ENCODE assay signal across 23 cellular contexts in genomic region chr3:72378287-72378686, GRCh38.
A peak's percentile ranks its signal among the peaks of the same experiment; 100 is the strongest.
DNase-seq lines count a peak whose midpoint lies in the region; ATAC-seq and TF ChIP-seq lines count a peak whose summit lies in the region.
"Had no signal": no experiment of that assay in that cellular context is flagged by ENCODE, and none has a peak within 500 bp of the region (broad histone marks: within the 10 kb centered on the region; RNA-seq: fewer than 3 reads in every experiment).

No MANE protein-coding gene starts in this region.

- peak overlapping the region; percentile 37 for H3K27ac Mint-ChIP-seq in T-helper 1 cell treated with Interleukin-12 subunit alpha and Interleukin-12 subunit beta and Interleukin-4 antibody, amounts not matched to agents 30 μg/mL and 1 μg/mL, for 36 hours
- H3K27ac Mint-ChIP-seq in WTC11 (peak overlapping the region; percentile 61), chondrocyte (ENCODE audit: unreplicated experiment) (no peak overlapping the region)
- H3K27ac Mint-ChIP-seq in stimulated activated effector memory CD8-positive, alpha-beta T cell treated with anti-CD3 and anti-CD28 coated beads, Interleukin-12 subunit alpha, Interleukin-12 subunit beta, amount 100 ng/mL, for 72 hours: peak overlapping the region; percentile 13
- H3K27ac Mint-ChIP-seq: activated CD4-positive, alpha-beta T cell treated with anti-CD3 and anti-CD28 coated beads for 36 hours; stimulated activated memory B cell treated with anti-CD40 and anti-IgM and Interleukin-4, amounts not matched to agents 10 μg/mL and 1 μg/mL and 100 μg/mL, for 72 hours had no signal

- DNase-seq in T-helper 1 cell: no peak
- DNase-seq in WTC11 (ENCODE audit: low spot score): no peak
- DNase-seq in left lobe of liver (ENCODE audit: low spot score): no peak
- DNase-seq in stimulated activated effector memory CD8-positive, alpha-beta T cell treated with anti-CD3 and anti-CD28 coated beads, Interleukin-12 subunit alpha, Interleukin-12 subunit beta, amount 100 ng/mL, for 72 hours (ENCODE audit: low spot score in 2 of 2): no peak
- DNase-seq in chondrocyte (ENCODE audit: low spot score): no peak
- no peak for DNase-seq in mucosa of gallbladder (ENCODE audit: low spot score)
- DNase-seq: activated CD4-positive, alpha-beta T cell treated with anti-CD3 and anti-CD28 coated beads for 36 hours; activated naive CD4-positive, alpha-beta T cell treated with Interleukin-2 at 50 U/mL for 16 hours; activated T-cell treated with anti-CD3 and anti-CD28 coated beads, Interleukin-2, amount 50 U/mL, for 48 hours; CD4-positive, alpha-beta memory T cell; DMS53; GDM1; KG1; kidney; NCI-H1436; NCI-H524 treated with DMSO at 0.1 percent for 48 hours; spleen; stimulated activated CD4-positive, alpha-beta T cell treated with anti-CD3 and anti-CD28 coated beads, Interleukin-2, amount 100 ng/mL, for 48 hours; tibial artery had no signal

- no peaks in the 10 kb centered on the region for H3K9me3 Mint-ChIP-seq in T-helper 1 cell treated with Interleukin-12 subunit alpha and Interleukin-12 subunit beta and Interleukin-4 antibody, amounts not matched to agents 30 μg/mL and 1 μg/mL, for 36 hours
- H3K9me3 Mint-ChIP-seq in WTC11 (no peaks in the 10 kb centered on the region), chondrocyte (ENCODE audit: low read depth) (no peaks in the 10 kb centered on the region)
- H3K9me3 Mint-ChIP-seq in stimulated activated effector memory CD8-positive, alpha-beta T cell treated with anti-CD3 and anti-CD28 coated beads, Interleukin-12 subunit alpha, Interleukin-12 subunit beta, amount 100 ng/mL, for 72 hours: no peaks in the 10 kb centered on the region
- H3K9me3 Mint-ChIP-seq: CD4-positive, alpha-beta memory T cell; central memory CD8-positive, alpha-beta T cell; stimulated activated memory B cell treated with anti-CD40 and anti-IgM and Interleukin-4, amounts not matched to agents 10 μg/mL and 1 μg/mL and 100 μg/mL, for 72 hours had no signal

- H3K27me3 Mint-ChIP-seq in T-helper 1 cell treated with Interleukin-12 subunit alpha and Interleukin-12 subunit beta and Interleukin-4 antibody, amounts not matched to agents 30 μg/mL and 1 μg/mL, for 36 hours (ENCODE audit: low read depth): no peaks in the 10 kb centered on the region
- H3K27me3 Mint-ChIP-seq in WTC11 (ENCODE audit: low read depth) (no peaks in the 10 kb centered on the region), chondrocyte (ENCODE audit: low read depth) (no peaks in the 10 kb centered on the region)
- H3K27me3 Mint-ChIP-seq: activated CD4-positive, alpha-beta T cell treated with anti-CD3 and anti-CD28 coated beads for 36 hours; CD4-positive, alpha-beta memory T cell; central memory CD8-positive, alpha-beta T cell; stimulated activated memory B cell treated with anti-CD40 and anti-IgM and Interleukin-4, amounts not matched to agents 10 μg/mL and 1 μg/mL and 100 μg/mL, for 72 hours had no signal

- TF ChIP-seq CTCF in WTC11 (IDR thresholded peaks at IDR 0.05) (no peak), chondrocyte (IDR thresholded peaks at IDR 0.05) (no peak)

- ATAC-seq in WTC11 (no peak), left lobe of liver (peak; percentile 15), HG03520 (IDR thresholded peaks at IDR 0.05; ENCODE audit: unreplicated experiment) (no peak)
- no peak for ATAC-seq in stimulated activated effector memory CD8-positive, alpha-beta T cell treated with anti-CD3 and anti-CD28 coated beads, Interleukin-12 subunit alpha, Interleukin-12 subunit beta, amount 100 ng/mL, for 72 hours
- ATAC-seq: activated CD4-positive, alpha-beta T cell treated with anti-CD3 and anti-CD28 coated beads for 36 hours; stimulated activated memory B cell treated with anti-CD40 and anti-IgM and Interleukin-4, amounts not matched to agents 10 μg/mL and 1 μg/mL and 100 μg/mL, for 72 hours had no signal

- peaks cover 44% of the 10 kb centered on the region for H3K4me1 Mint-ChIP-seq in T-helper 1 cell treated with Interleukin-12 subunit alpha and Interleukin-12 subunit beta and Interleukin-4 antibody, amounts not matched to agents 30 μg/mL and 1 μg/mL, for 36 hours (ENCODE audit: low read depth)
- peaks cover 90% of the 10 kb centered on the region for H3K4me1 Mint-ChIP-seq in WTC11
- H3K4me1 Mint-ChIP-seq in stimulated activated effector memory CD8-positive, alpha-beta T cell treated with anti-CD3 and anti-CD28 coated beads, Interleukin-12 subunit alpha, Interleukin-12 subunit beta, amount 100 ng/mL, for 72 hours: peaks cover 68% of the 10 kb centered on the region
- peaks cover 64% of the 10 kb centered on the region for H3K4me1 Mint-ChIP-seq in chondrocyte (ENCODE audit: low read depth)

- H3K36me3 Mint-ChIP-seq in T-helper 1 cell treated with Interleukin-12 subunit alpha and Interleukin-12 subunit beta and Interleukin-4 antibody, amounts not matched to agents 30 μg/mL and 1 μg/mL, for 36 hours (ENCODE audit: low read depth): peaks cover 16% of the 10 kb centered on the region
- H3K36me3 Mint-ChIP-seq in WTC11: peaks cover 11% of the 10 kb centered on the region
- peaks cover 93% of the 10 kb centered on the region for H3K36me3 Mint-ChIP-seq in stimulated activated effector memory CD8-positive, alpha-beta T cell treated with anti-CD3 and anti-CD28 coated beads, Interleukin-12 subunit alpha, Interleukin-12 subunit beta, amount 100 ng/mL, for 72 hours
- H3K36me3 Mint-ChIP-seq in chondrocyte (ENCODE audit: low read depth): peaks cover 12% of the 10 kb centered on the region

- H3K4me3 Mint-ChIP-seq in T-helper 1 cell treated with Interleukin-12 subunit alpha and Interleukin-12 subunit beta and Interleukin-4 antibody, amounts not matched to agents 30 μg/mL and 1 μg/mL, for 36 hours: no peak overlapping the region
- H3K4me3 Mint-ChIP-seq in WTC11 (no peak overlapping the region), chondrocyte (ENCODE audit: unreplicated experiment) (no peak overlapping the region)
- H3K4me3 Mint-ChIP-seq in stimulated activated effector memory CD8-positive, alpha-beta T cell treated with anti-CD3 and anti-CD28 coated beads, Interleukin-12 subunit alpha, Interleukin-12 subunit beta, amount 100 ng/mL, for 72 hours: no peak overlapping the region
- H3K4me3 Mint-ChIP-seq: activated CD4-positive, alpha-beta T cell treated with anti-CD3 and anti-CD28 coated beads for 36 hours; CD4-positive, alpha-beta memory T cell; central memory CD8-positive, alpha-beta T cell; stimulated activated memory B cell treated with anti-CD40 and anti-IgM and Interleukin-4, amounts not matched to agents 10 μg/mL and 1 μg/mL and 100 μg/mL, for 72 hours had no signal

- CTCF ChIA-PET in WTC11 (lab: Charles Lee): no interaction called here

- POLR2A ChIA-PET in WTC11 (lab: Charles Lee): no interaction called here

TF ChIP-seq in WTC11, 78 proteins besides CTCF, POLR2A, EP300 and RAD21:
- no peak for TF ChIP-seq ZNF512 (CRISPR knock-in tag; IDR thresholded peaks at IDR 0.05; ENCODE audit: borderline replicate concordance)
- no peak for TF ChIP-seq RELA (CRISPR knock-in tag; IDR thresholded peaks at IDR 0.05; ENCODE audit: borderline replicate concordance)
- TF ChIP-seq, protein P1, sequence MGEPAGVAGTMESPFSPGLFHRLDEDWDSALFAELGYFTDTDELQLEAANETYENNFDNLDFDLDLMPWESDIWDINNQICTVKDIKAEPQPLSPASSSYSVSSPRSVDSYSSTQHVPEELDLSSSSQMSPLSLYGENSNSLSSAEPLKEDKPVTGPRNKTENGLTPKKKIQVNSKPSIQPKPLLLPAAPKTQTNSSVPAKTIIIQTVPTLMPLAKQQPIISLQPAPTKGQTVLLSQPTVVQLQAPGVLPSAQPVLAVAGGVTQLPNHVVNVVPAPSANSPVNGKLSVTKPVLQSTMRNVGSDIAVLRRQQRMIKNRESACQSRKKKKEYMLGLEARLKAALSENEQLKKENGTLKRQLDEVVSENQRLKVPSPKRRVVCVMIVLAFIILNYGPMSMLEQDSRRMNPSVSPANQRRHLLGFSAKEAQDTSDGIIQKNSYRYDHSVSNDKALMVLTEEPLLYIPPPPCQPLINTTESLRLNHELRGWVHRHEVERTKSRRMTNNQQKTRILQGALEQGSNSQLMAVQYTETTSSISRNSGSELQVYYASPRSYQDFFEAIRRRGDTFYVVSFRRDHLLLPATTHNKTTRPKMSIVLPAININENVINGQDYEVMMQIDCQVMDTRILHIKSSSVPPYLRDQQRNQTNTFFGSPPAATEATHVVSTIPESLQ (CRISPR knock-in tag; IDR thresholded peaks at IDR 0.05): no peak
- TF ChIP-seq, protein P2, sequence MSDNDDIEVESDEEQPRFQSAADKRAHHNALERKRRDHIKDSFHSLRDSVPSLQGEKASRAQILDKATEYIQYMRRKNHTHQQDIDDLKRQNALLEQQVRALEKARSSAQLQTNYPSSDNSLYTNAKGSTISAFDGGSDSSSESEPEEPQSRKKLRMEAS (CRISPR knock-in tag; IDR thresholded peaks at IDR 0.05): no peak
- TF ChIP-seq ZNF317 (CRISPR knock-in tag; IDR thresholded peaks at IDR 0.05; ENCODE audit: borderline replicate concordance, low read depth): no peak
- no peak for TF ChIP-seq HMGXB4 (CRISPR knock-in tag; IDR thresholded peaks at IDR 0.05)
- TF ChIP-seq TEAD1 (CRISPR knock-in tag; IDR thresholded peaks at IDR 0.05): no peak
